Comparison of ENCODE assay signal across 23 cellular contexts in genomic region chr20:19659468-19659867, GRCh38.
DNase-seq lines count a peak whose midpoint lies in the region; ATAC-seq and TF ChIP-seq lines count a peak whose summit lies in the region.
"Had no signal": no experiment of that assay in that cellular context is flagged by ENCODE, and none has a peak within 500 bp of the region (broad histone marks: within the 10 kb centered on the region; RNA-seq: fewer than 3 reads in every experiment).

No MANE protein-coding gene starts in this region.

- H3K9me3 ChIP-seq in heart right ventricle, result no peaks in the 10 kb centered on the region
- H3K9me3 ChIP-seq in T-helper 17 cell (ENCODE audit: control insufficient read depth, low read length, poor library complexity, severe bottlenecking), result no peaks in the 10 kb centered on the region

- ATAC-seq in GM18909 (IDR thresholded peaks at IDR 0.05; ENCODE audit: poor library complexity, unreplicated experiment) (peak; percentile 48), HG02759 (IDR thresholded peaks at IDR 0.05; ENCODE audit: unreplicated experiment) (peak; percentile 46), HG03469 (IDR thresholded peaks at IDR 0.05; ENCODE audit: unreplicated experiment) (no peak), heart right ventricle (no peak), T-helper 17 cell (no peak)
- ATAC-seq: GM23338; naive thymus-derived CD4-positive, alpha-beta T cell; right cardiac atrium had no signal

- no peak overlapping the region for H3K27ac Mint-ChIP-seq in T-helper 17 cell
- H3K27ac Mint-ChIP-seq: CD4-positive, alpha-beta T cell; GM23338; naive thymus-derived CD4-positive, alpha-beta T cell; T-helper 2 cell treated with Interferon-gamma antibody and Interleukin-4, amounts not matched to agents 5 μg/mL and 100 μg/mL, for 36 hours had no signal

- H3K4me1 Mint-ChIP-seq in T-helper 17 cell, result peaks cover 2% of the 10 kb centered on the region

- no peak overlapping the region for H3K27ac ChIP-seq in heart right ventricle
- H3K27ac ChIP-seq: PC-9 had no signal

- H3K36me3 ChIP-seq in heart right ventricle, result no peaks in the 10 kb centered on the region

- H3K4me1 ChIP-seq in heart right ventricle, result peaks cover 0 to 7% (median 5%) of the 10 kb centered on the region in 9 donors

- H3K4me3 Mint-ChIP-seq in T-helper 17 cell, result no peak overlapping the region
- H3K4me3 Mint-ChIP-seq: CD4-positive, alpha-beta T cell; GM23338; naive thymus-derived CD4-positive, alpha-beta T cell; T-helper 2 cell treated with Interferon-gamma antibody and Interleukin-4, amounts not matched to agents 5 μg/mL and 100 μg/mL, for 36 hours had no signal

- peaks cover 69% of the 10 kb centered on the region for H3K27me3 Mint-ChIP-seq in T-helper 17 cell

- DNase-seq in RPMI7951 (ENCODE audit: low read depth) (peak; percentile 57), myocyte (ENCODE audit: low read depth) (peak; percentile 47), heart right ventricle (no peak), H4 (ENCODE audit: low spot score) (no peak), T-helper 17 cell (no peak)
- DNase-seq: activated CD4-positive, alpha-beta T cell treated with anti-CD3 and anti-CD28 coated beads, Interleukin-2, amount 50 U/mL, for 48 hours; activated naive CD4-positive, alpha-beta T cell; amniotic stem cell; CD4-positive, alpha-beta T cell; DMS53; MM.1S; naive thymus-derived CD4-positive, alpha-beta T cell; NCI-H1694 treated with DMSO at 0.1 percent for 48 hours; NCI-H69; PC-9; right cardiac atrium; stimulated activated CD8-positive, alpha-beta memory T cell treated with anti-CD3 and anti-CD28 coated beads, Interleukin-4, amount 100 ng/mL, for 48 hours; substantia nigra had no signal

- WGBS in heart right ventricle, 2 donors, result 81 to 87% methylated on average over 6 of the region's 6 CpGs

- no peaks in the 10 kb centered on the region for H3K36me3 Mint-ChIP-seq in T-helper 17 cell (ENCODE audit: low read depth)
- H3K36me3 Mint-ChIP-seq: naive thymus-derived CD4-positive, alpha-beta T cell had no signal

- no peak for TF ChIP-seq CTCF in heart right ventricle (IDR thresholded peaks at IDR 0.05)

- peaks cover 0 to 37% (median 16%) of the 10 kb centered on the region in 7 donors for H3K27me3 ChIP-seq in heart right ventricle

- no peak overlapping the region for H3K4me3 ChIP-seq in heart right ventricle
- H3K4me3 ChIP-seq: GM23338, PC-9 had no signal

- intact Hi-C loops in heart right ventricle (cut with DNase I), result loop anchor here in 1 of 10 donors (10.0 kb wide), 1 partner anchor 1025 kb away; no protein-coding TSS in a partner anchor

Comparison
In these comparisons a context has a peak if more than half of its experiments do, and no peak if none do; other contexts are left out.
1. ATAC-seq: peak in GM18909 (single experiment) and HG02759 (single experiment); none in HG03469 (single experiment), heart right ventricle (0 of 8) and T-helper 17 cell (single experiment).
2. DNase-seq: peak in RPMI7951 (single experiment) and myocyte (single experiment); none in heart right ventricle (0 of 2), H4 (single experiment) and T-helper 17 cell (0 of 3).